In the genomic region with DNA sequence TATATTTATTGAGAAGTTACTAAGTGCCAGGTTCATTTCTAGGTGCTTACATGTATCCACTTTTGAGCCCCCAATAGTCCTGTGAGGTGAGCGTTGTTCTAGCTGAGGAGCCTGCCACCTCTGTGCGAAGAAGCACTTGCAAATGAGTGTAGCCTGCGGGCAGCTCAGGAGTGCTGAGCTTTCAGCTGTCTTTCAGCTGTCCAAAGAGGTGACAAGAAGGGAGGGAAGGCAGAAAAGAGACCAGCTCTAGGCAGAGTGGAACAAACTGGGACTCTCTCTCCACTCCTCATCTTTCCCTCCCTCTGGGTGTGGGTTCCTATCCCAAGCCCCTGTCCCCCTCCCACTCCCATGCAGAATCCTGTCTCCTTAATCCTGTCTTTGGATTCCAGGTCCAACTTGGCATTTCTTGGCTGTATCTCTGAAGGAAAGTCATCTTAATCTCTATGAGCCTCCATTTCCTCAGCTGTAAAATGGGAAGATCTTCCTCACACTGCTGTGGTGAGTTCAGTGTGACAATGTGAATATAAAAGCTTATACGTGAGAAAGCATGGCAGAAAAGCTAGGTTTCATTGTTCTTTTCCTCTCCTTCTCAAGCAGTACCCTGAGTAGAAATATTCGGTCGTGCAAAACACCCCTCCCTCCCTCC, we compare ENCODE assay signal across 8 cellular contexts. TPM values are rescaled to one million over a fixed set of nuclear protein-coding genes. Genes with fewer than 3 reads are reported as not detected.
DNase-seq lines count a peak whose midpoint lies in the region; ATAC-seq, FAIRE-seq and TF ChIP-seq lines count a peak whose summit lies in the region.

No MANE protein-coding gene starts in this region.

- H3K27me3 ChIP-seq in HepG2 (ENCODE audit: control insufficient read depth in 1 of 2, insufficient read depth in 2 of 2, low read length in 2 of 2) (no peaks in the 10 kb centered on the region), right lobe of liver (no peaks in the 10 kb centered on the region), keratinocyte (ENCODE audit: control insufficient read depth, extremely low read depth, insufficient read depth, low read length) (no peaks in the 10 kb centered on the region), vagina (no peaks in the 10 kb centered on the region)

- WGBS in HepG2 (ENCODE audit: low lambda C conversion rate): 95% methylated on average over 6 of the region's 6 CpGs
- 78% methylated on average over 6 of the region's 6 CpGs for WGBS in right lobe of liver (ENCODE audit: insufficient coverage, low coverage, low lambda C conversion rate, missing lambda C conversion rate)

- H4K20me1 ChIP-seq in HepG2 (ENCODE audit: insufficient read depth, low read length) (no peaks in the 10 kb centered on the region), keratinocyte (ENCODE audit: control insufficient read depth, extremely low read depth, insufficient read depth, low read length) (peaks cover 4% of the 10 kb centered on the region)

- in situ Hi-C loops in HepG2 (cut with HindIII; ENCODE audit: extremely low pct_ligation_motif_present, low pct_unique_long_range_greater_than_20kb): loop anchor here (5.0 to 10.0 kb wide), 3 partner anchors 67 to 227 kb away; a partner anchor contains a TSS

- POLR2A ChIA-PET in HepG2 (lab: Yijun Ruan, JAX) (interaction anchor here (0.8 to 3.1 kb wide), 6 partner anchors 24 to 61 kb away, joined by 3 to 15 read pairs (median 4); no protein-coding TSS in a partner anchor), RWPE1 (lab: Yijun Ruan, JAX; ENCODE audit: low non-redundant PET) (interaction anchor here (1.3 kb wide), 1 partner anchor 61 kb away, joined by 4 read pairs; no protein-coding TSS in a partner anchor)

- H3K9ac ChIP-seq in HepG2 (ENCODE audit: insufficient read depth, low read depth, low read length) (no peak overlapping the region), keratinocyte (ENCODE audit: control insufficient read depth, extremely low read depth, insufficient read depth, low read length) (peak overlapping the region; percentile 1)

- intact Hi-C loops in HepG2 (cut with micrococcal nuclease; ENCODE audit: unreplicated experiment) (loop anchor here (1.0 to 5.0 kb wide), 2 partner anchors 117 to 229 kb away; a partner anchor contains a TSS), right lobe of liver (cut with DNase I) (loop anchor here in 1 of 2 donors (10.0 kb wide), 2 partner anchors 59 to 229 kb away; a partner anchor contains a TSS), vagina (cut with DNase I) (loop anchor here (5.0 kb wide), 4 partner anchors 52 to 258 kb away; no protein-coding TSS in a partner anchor)

- no TSS peak for BruUV-seq in HepG2 (replicated peaks; lab: Mats Ljungman, UMichigan)

- ATAC-seq in HepG2 (peak; percentile 2; the same call in 1 of the 3 replicates), right lobe of liver (no peak)

- H3K4me3 ChIP-seq in HepG2 (replicated peaks in 1 of 3; ENCODE audit: insufficient read depth in 1 of 3, low read depth in 2 of 3, low read length in 3 of 3): no peak overlapping the region
- H3K4me3 ChIP-seq in right lobe of liver: no peak overlapping the region
- H3K4me3 ChIP-seq in keratinocyte (ENCODE audit: control insufficient read depth in 2 of 3, extremely low read depth in 1 of 3, insufficient read depth in 2 of 3, low read depth in 1 of 3, low read length in 3 of 3): no peak overlapping the region
- no peak overlapping the region for H3K4me3 ChIP-seq in vagina

- dilution Hi-C loops in keratinocyte (cut with MboI; ENCODE audit: extremely low pct_ligation_motif_present, low sequenced_read_pairs): no loop called here

- DNase-seq in HepG2 (ENCODE audit: low spot score): no peak
- no peak for DNase-seq in right lobe of liver
- DNase-seq in RWPE1 (ENCODE audit: low spot score): no peak
- DNase-seq in keratinocyte (ENCODE audit: low read depth, low spot score): no peak
- peak in 1 of 2 donors; percentile 88 for DNase-seq in vagina (ENCODE audit: extremely low spot score in 2 of 2)
- DNase-seq in iPS-NIHi11 (ENCODE audit: low spot score): no peak
- DNase-seq in NCI-H524 (lab: John Stamatoyannopoulos, UW): no peak
- no peak for DNase-seq in erythroblast (lab: John Stamatoyannopoulos, UW)

- CTCF ChIA-PET in HepG2 (lab: Yijun Ruan, JAX; ENCODE audit: low intra/inter-chr PET ratio, low total read pairs) (interaction anchor here (1.2 to 2.3 kb wide), 3 partner anchors 63 to 229 kb away, joined by 5 to 19 read pairs (median 7); a partner anchor contains a TSS), RWPE1 (lab: Yijun Ruan, JAX) (interaction anchor here (0.5 to 3.8 kb wide), 17 partner anchors 10 to 229 kb away, joined by 3 to 23 read pairs (median 3); no protein-coding TSS in a partner anchor)

- FAIRE-seq in HepG2 (lab: Jason Lieb, UNC): no peak
- FAIRE-seq in keratinocyte (lab: Jason Lieb, UNC): no peak

- TF ChIP-seq CTCF in HepG2 (CRISPR knock-in tag; IDR thresholded peaks at IDR 0.05): no peak
- no peak for TF ChIP-seq CTCF in right lobe of liver (IDR thresholded peaks at IDR 0.05)
- TF ChIP-seq CTCF in RWPE1 (conservative IDR thresholded peaks at IDR 0.05; ENCODE audit: low read depth): no peak
- no peak for TF ChIP-seq CTCF in keratinocyte (optimal IDR thresholded peaks at IDR 0.05 in 1 of 3, IDR thresholded peaks at IDR 0.05 in 1 of 3, conservative IDR thresholded peaks at IDR 0.05 in 1 of 3; ENCODE audit: extremely low read depth in 1 of 3, insufficient read depth in 2 of 3, low read length in 3 of 3)
- TF ChIP-seq CTCF in vagina (IDR thresholded peaks at IDR 0.05): no peak

- TF ChIP-seq EP300 in HepG2 (IDR thresholded peaks at IDR 0.05; ENCODE audit: low read depth in 2 of 2, low read length in 2 of 2): no peak
- no peak for TF ChIP-seq EP300 in HepG2 (CRISPR knock-in tag; IDR thresholded peaks at IDR 0.05; ENCODE audit: borderline replicate concordance)

- H3K4me2 ChIP-seq in HepG2 (ENCODE audit: low read depth, low read length) (peak overlapping the region; percentile 77), keratinocyte (ENCODE audit: control insufficient read depth, extremely low read depth, insufficient read depth, low read depth, low read length) (peak overlapping the region; percentile 87)

- H3K9me3 ChIP-seq in HepG2 (ENCODE audit: low read length) (no peaks in the 10 kb centered on the region), right lobe of liver (no peaks in the 10 kb centered on the region), keratinocyte (ENCODE audit: control insufficient read depth, low read depth, low read length) (no peaks in the 10 kb centered on the region), vagina (no peaks in the 10 kb centered on the region)

- H3K36me3 ChIP-seq in HepG2 (replicated peaks in 1 of 2; ENCODE audit: control insufficient read depth in 1 of 2, insufficient read depth in 2 of 2, low read length in 2 of 2) (no peaks in the 10 kb centered on the region), right lobe of liver (no peaks in the 10 kb centered on the region), keratinocyte (ENCODE audit: control insufficient read depth in 2 of 2, extremely low read depth in 1 of 2, insufficient read depth in 2 of 2, low read length in 2 of 2) (no peaks in the 10 kb centered on the region), vagina (no peaks in the 10 kb centered on the region)

- TF ChIP-seq POLR2A in HepG2 (IDR thresholded peaks at IDR 0.05; ENCODE audit: insufficient read depth in 1 of 2, low read depth in 2 of 2, low read length in 2 of 2): no peak
- no peak for TF ChIP-seq POLR2A in right lobe of liver (IDR thresholded peaks at IDR 0.05)
- TF ChIP-seq POLR2A in vagina (IDR thresholded peaks at IDR 0.05): no peak
- no peak for TF ChIP-seq POLR2A in erythroblast (IDR thresholded peaks at IDR 0.05; ENCODE audit: low read length)

- peaks cover 3% of the 10 kb centered on the region for H3K9me1 ChIP-seq in keratinocyte (ENCODE audit: control insufficient read depth, extremely low read depth, insufficient read depth, low read length)

- H3K27ac ChIP-seq in HepG2 (ENCODE audit: extremely low read length, insufficient read depth, low read length): no peak overlapping the region
- H3K27ac ChIP-seq in right lobe of liver: peak overlapping the region in 1 of 3 donors; percentile 18
- peak overlapping the region; percentile 61 for H3K27ac ChIP-seq in RWPE1
- H3K27ac ChIP-seq in keratinocyte (ENCODE audit: control insufficient read depth, insufficient read depth, low read length): no peak overlapping the region
- H3K27ac ChIP-seq in vagina: peak overlapping the region; percentile 77

- no peak overlapping the region for H2AFZ ChIP-seq in HepG2 (ENCODE audit: low read length)
- H2AFZ ChIP-seq in keratinocyte (ENCODE audit: control insufficient read depth, low read length): no peak overlapping the region

- H3K79me2 ChIP-seq in HepG2 (ENCODE audit: insufficient read depth, low read length) (no peaks in the 10 kb centered on the region), keratinocyte (ENCODE audit: control insufficient read depth, insufficient read depth, low read length) (no peaks in the 10 kb centered on the region)

- TF ChIP-seq RAD21 in HepG2 (CRISPR knock-in tag; IDR thresholded peaks at IDR 0.05): no peak

- H3K4me1 ChIP-seq in HepG2 (ENCODE audit: insufficient read depth, low read length) (peaks cover 46% of the 10 kb centered on the region), right lobe of liver (peaks cover 0 to 16% (median 5%) of the 10 kb centered on the region in 4 donors), keratinocyte (ENCODE audit: control insufficient read depth, extremely low read depth, insufficient read depth, low read length) (peaks cover 33% of the 10 kb centered on the region), vagina (peaks cover 42% of the 10 kb centered on the region)

RNA-seq across cellular contexts. Expression of a gene that starts 6.7 kb away (rescaled TPM):
- total RNA-seq in HepG2 (2016; rRNA removed; fragmentation: Illumina TruSeq; extraction: Trizol) (208 and 346 TPM in 2 replicates), right lobe of liver (100 to 1,000 TPM in 2 of 6 experiments, 10 to 100 TPM in 4; 57.9 to 277 (median 81.0) TPM), vagina (409 TPM)
- total RNA-seq in HepG2 (2016; cell fraction: cytosol; rRNA removed; fragmentation: Illumina TruSeq; extraction: Trizol; ENCODE audit: low read depth): 41.2 and 44.6 TPM in 2 replicates
- total RNA-seq in HepG2 (2016; cell fraction: insoluble cytoplasmic fraction; rRNA removed; fragmentation: Illumina TruSeq; extraction: Trizol): 215 and 364 TPM in 2 replicates
- total RNA-seq in HepG2 (2016; cell fraction: membrane; rRNA removed; fragmentation: Illumina TruSeq; extraction: Trizol): 66.6 and 67.3 TPM in 2 replicates
- 83.4 and 83.7 TPM in 2 replicates for total RNA-seq in HepG2 (2016; cell fraction: nucleus; rRNA removed; fragmentation: Illumina TruSeq; extraction: Trizol)
- polyA plus RNA-seq in HepG2 (2011; rRNA removed) (257 and 356 TPM in 2 replicates), keratinocyte (272 to 407 TPM (median 324 TPM) in 3 replicates)
- 182 and 220 TPM in 2 replicates for polyA plus RNA-seq in HepG2 (2011; cell fraction: cytosol; rRNA removed)
- polyA plus RNA-seq in HepG2 (2011; cell fraction: nucleus; rRNA removed): 51.4 and 52.1 TPM in 2 replicates
- 184 and 206 TPM in 2 replicates for polyA plus RNA-seq in HepG2 (2012)
- 72.3 and 76.1 TPM in 2 replicates for polyA plus RNA-seq in HepG2 (2016; cell fraction: cytosol; fragmentation: Illumina TruSeq; extraction: Trizol; ENCODE audit: low read depth)
- polyA plus RNA-seq in HepG2 (2016; cell fraction: insoluble cytoplasmic fraction; fragmentation: Illumina TruSeq; extraction: Trizol; ENCODE audit: low read depth): 607 and 646 TPM in 2 replicates
- polyA plus RNA-seq in HepG2 (2016; cell fraction: membrane; fragmentation: Illumina TruSeq; extraction: Trizol; ENCODE audit: low read depth): 102 TPM in 2 replicates
- polyA plus RNA-seq in HepG2 (2016; cell fraction: nucleus; fragmentation: Illumina TruSeq; extraction: Trizol; ENCODE audit: insufficient read depth, low read depth): 218 and 240 TPM in 2 replicates
- 39.8 and 85.1 TPM in 2 replicates for polyA minus RNA-seq in HepG2 (2011; rRNA and poly(A)+ RNA removed; ENCODE audit: low replicate concordance)
- polyA minus RNA-seq in HepG2 (2011; cell fraction: cytosol; rRNA and poly(A)+ RNA removed): 43.2 and 55.2 TPM in 2 replicates
- 31.1 and 41.5 TPM in 2 replicates for polyA minus RNA-seq in HepG2 (2011; cell fraction: nucleus; rRNA and poly(A)+ RNA removed)
- 2,431 TPM for polyA plus RNA-seq in keratinocyte (2011; ENCODE audit: low read depth)
- polyA plus RNA-seq in keratinocyte (2011; cell fraction: cytosol; rRNA removed): 406 and 414 TPM in 2 replicates
- polyA plus RNA-seq in keratinocyte (2011; cell fraction: nucleus; rRNA removed): 131 and 140 TPM in 2 replicates
- polyA plus RNA-seq in keratinocyte (2012; ENCODE audit: low replicate concordance): 226 and 292 TPM in 2 replicates
- 16.3 to 86.8 TPM (median 71.1 TPM) in 3 replicates for polyA minus RNA-seq in keratinocyte
- polyA minus RNA-seq in keratinocyte (2011; cell fraction: cytosol; rRNA and poly(A)+ RNA removed): 121 TPM
- 18.7 and 29.6 TPM in 2 replicates for polyA minus RNA-seq in keratinocyte (2011; cell fraction: nucleus; rRNA and poly(A)+ RNA removed)

Comparison
In these comparisons a context has a peak if more than half of its experiments do, and no peak if none do; other contexts are left out.
1. H3K27ac ChIP-seq: peak in RWPE1 (single experiment) and vagina (single experiment); none in HepG2 (single experiment) and keratinocyte (single experiment).